In genomic region chr15:70078578-70079417, GRCh38 we compare ENCODE assay signal across 1 cellular context.
TF ChIP-seq lines count a peak whose summit lies in the region.

No MANE protein-coding gene starts in this region.

TF ChIP-seq in HepG2, 621 proteins besides CTCF, POLR2A, EP300 and RAD21 (continued from another document and continues in another):
- TF ChIP-seq, protein P1, sequence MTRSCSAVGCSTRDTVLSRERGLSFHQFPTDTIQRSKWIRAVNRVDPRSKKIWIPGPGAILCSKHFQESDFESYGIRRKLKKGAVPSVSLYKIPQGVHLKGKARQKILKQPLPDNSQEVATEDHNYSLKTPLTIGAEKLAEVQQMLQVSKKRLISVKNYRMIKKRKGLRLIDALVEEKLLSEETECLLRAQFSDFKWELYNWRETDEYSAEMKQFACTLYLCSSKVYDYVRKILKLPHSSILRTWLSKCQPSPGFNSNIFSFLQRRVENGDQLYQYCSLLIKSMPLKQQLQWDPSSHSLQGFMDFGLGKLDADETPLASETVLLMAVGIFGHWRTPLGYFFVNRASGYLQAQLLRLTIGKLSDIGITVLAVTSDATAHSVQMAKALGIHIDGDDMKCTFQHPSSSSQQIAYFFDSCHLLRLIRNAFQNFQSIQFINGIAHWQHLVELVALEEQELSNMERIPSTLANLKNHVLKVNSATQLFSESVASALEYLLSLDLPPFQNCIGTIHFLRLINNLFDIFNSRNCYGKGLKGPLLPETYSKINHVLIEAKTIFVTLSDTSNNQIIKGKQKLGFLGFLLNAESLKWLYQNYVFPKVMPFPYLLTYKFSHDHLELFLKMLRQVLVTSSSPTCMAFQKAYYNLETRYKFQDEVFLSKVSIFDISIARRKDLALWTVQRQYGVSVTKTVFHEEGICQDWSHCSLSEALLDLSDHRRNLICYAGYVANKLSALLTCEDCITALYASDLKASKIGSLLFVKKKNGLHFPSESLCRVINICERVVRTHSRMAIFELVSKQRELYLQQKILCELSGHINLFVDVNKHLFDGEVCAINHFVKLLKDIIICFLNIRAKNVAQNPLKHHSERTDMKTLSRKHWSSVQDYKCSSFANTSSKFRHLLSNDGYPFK (CRISPR knock-in tag; IDR thresholded peaks at IDR 0.05; ENCODE audit: borderline replicate concordance): peak; percentile 78; the same call in 1 of the 2 replicates
- TF ChIP-seq KLF11 (CRISPR knock-in tag; IDR thresholded peaks at IDR 0.05) (peak; percentile 75; the same call in 1 of the 2 replicates), REXO4 (CRISPR knock-in tag; IDR thresholded peaks at IDR 0.05; ENCODE audit: borderline replicate concordance) (no peak), HMG20A (CRISPR knock-in tag; IDR thresholded peaks at IDR 0.05; ENCODE audit: borderline replicate concordance) (peak; percentile 75), ZBTB7B (CRISPR knock-in tag; IDR thresholded peaks at IDR 0.05) (peak; percentile 44; the same call in 1 of the 2 replicates), FIP1L1 (IDR thresholded peaks at IDR 0.05; ENCODE audit: borderline replicate concordance, insufficient read depth, low read depth, low read length) (no peak), ATF7-NPFF (CRISPR knock-in tag; IDR thresholded peaks at IDR 0.05; ENCODE audit: low read depth) (0 out of 2 replicates have a peak, but pooled peaks have one; percentile 21), KDM4B (CRISPR knock-in tag; IDR thresholded peaks at IDR 0.05) (0 out of 2 replicates have a peak, but pooled peaks have one; percentile 43), REST (IDR thresholded peaks at IDR 0.05; ENCODE audit: borderline replicate concordance in 1 of 2, low read depth in 1 of 2, low read length in 2 of 2) (no peak), HOMEZ (CRISPR knock-in tag; IDR thresholded peaks at IDR 0.05; ENCODE audit: low read depth) (peak; percentile 45; the same call in 1 of the 2 replicates), PHF21A (CRISPR knock-in tag; IDR thresholded peaks at IDR 0.05) (peak; percentile 95), PTBP1 (IDR thresholded peaks at IDR 0.05; ENCODE audit: low read depth, low read length, poor library complexity, severe bottlenecking) (no peak), POGZ (CRISPR knock-in tag; IDR thresholded peaks at IDR 0.05) (peak; percentile 81), RERE (CRISPR knock-in tag; IDR thresholded peaks at IDR 0.05; ENCODE audit: low read depth) (peak; percentile 91), MED13 (CRISPR knock-in tag; IDR thresholded peaks at IDR 0.05) (peak; percentile 53; the same call in 1 of the 2 replicates), ZNF558 (CRISPR knock-in tag; IDR thresholded peaks at IDR 0.05; ENCODE audit: borderline replicate concordance) (no peak), TEAD3 (CRISPR knock-in tag; optimal IDR thresholded peaks at IDR 0.05; ENCODE audit: borderline replicate concordance) (peak; percentile 64), ZNF292 (CRISPR knock-in tag; IDR thresholded peaks at IDR 0.05; ENCODE audit: borderline replicate concordance, low read depth) (peak; percentile 65), STAG1 (CRISPR knock-in tag; IDR thresholded peaks at IDR 0.05) (no peak; the same call in 1 of the 2 replicates), NKX3-1 (CRISPR knock-in tag; IDR thresholded peaks at IDR 0.05) (no peak), ZNF460 (CRISPR knock-in tag; IDR thresholded peaks at IDR 0.05; ENCODE audit: borderline replicate concordance) (peak; percentile 13; the same call in 1 of the 2 replicates), FOXC1 (CRISPR knock-in tag; IDR thresholded peaks at IDR 0.05; ENCODE audit: borderline replicate concordance) (peak; percentile 50; the same call in 1 of the 2 replicates), SAFB2 (CRISPR knock-in tag; IDR thresholded peaks at IDR 0.05; ENCODE audit: borderline replicate concordance, low read depth) (peak; percentile 46; the same call in 1 of the 2 replicates), ZEB1 (IDR thresholded peaks at IDR 0.05; ENCODE audit: insufficient replicate concordance, low read depth) (peak; percentile 47), ATF1 (CRISPR knock-in tag; IDR thresholded peaks at IDR 0.05) (0 out of 2 replicates have a peak, but pooled peaks have one; percentile 39), FOXJ3 (CRISPR knock-in tag; IDR thresholded peaks at IDR 0.05; ENCODE audit: borderline replicate concordance) (peak; percentile 50; the same call in 1 of the 2 replicates), ZNF253 (CRISPR knock-in tag; IDR thresholded peaks at IDR 0.05; ENCODE audit: borderline replicate concordance) (0 out of 2 replicates have a peak, but pooled peaks have one; percentile 36), ZNF768 (CRISPR knock-in tag; IDR thresholded peaks at IDR 0.05) (0 out of 2 replicates have a peak, but pooled peaks have one; percentile 24), ZFX (CRISPR knock-in tag; IDR thresholded peaks at IDR 0.05; ENCODE audit: low read depth) (peak; percentile 57; the same call in 1 of the 2 replicates), NFKBIZ (CRISPR knock-in tag; IDR thresholded peaks at IDR 0.05) (peak; percentile 5; the same call in 1 of the 2 replicates)
- TF ChIP-seq, protein P2, sequence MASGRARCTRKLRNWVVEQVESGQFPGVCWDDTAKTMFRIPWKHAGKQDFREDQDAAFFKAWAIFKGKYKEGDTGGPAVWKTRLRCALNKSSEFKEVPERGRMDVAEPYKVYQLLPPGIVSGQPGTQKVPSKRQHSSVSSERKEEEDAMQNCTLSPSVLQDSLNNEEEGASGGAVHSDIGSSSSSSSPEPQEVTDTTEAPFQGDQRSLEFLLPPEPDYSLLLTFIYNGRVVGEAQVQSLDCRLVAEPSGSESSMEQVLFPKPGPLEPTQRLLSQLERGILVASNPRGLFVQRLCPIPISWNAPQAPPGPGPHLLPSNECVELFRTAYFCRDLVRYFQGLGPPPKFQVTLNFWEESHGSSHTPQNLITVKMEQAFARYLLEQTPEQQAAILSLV (CRISPR knock-in tag; IDR thresholded peaks at IDR 0.05; ENCODE audit: borderline replicate concordance): peak; percentile 38
- TF ChIP-seq, protein P3, sequence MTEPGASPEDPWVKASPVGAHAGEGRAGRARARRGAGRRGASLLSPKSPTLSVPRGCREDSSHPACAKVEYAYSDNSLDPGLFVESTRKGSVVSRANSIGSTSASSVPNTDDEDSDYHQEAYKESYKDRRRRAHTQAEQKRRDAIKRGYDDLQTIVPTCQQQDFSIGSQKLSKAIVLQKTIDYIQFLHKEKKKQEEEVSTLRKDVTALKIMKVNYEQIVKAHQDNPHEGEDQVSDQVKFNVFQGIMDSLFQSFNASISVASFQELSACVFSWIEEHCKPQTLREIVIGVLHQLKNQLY (CRISPR knock-in tag; IDR thresholded peaks at IDR 0.05): peak; percentile 93
- TF ChIP-seq, protein P4, sequence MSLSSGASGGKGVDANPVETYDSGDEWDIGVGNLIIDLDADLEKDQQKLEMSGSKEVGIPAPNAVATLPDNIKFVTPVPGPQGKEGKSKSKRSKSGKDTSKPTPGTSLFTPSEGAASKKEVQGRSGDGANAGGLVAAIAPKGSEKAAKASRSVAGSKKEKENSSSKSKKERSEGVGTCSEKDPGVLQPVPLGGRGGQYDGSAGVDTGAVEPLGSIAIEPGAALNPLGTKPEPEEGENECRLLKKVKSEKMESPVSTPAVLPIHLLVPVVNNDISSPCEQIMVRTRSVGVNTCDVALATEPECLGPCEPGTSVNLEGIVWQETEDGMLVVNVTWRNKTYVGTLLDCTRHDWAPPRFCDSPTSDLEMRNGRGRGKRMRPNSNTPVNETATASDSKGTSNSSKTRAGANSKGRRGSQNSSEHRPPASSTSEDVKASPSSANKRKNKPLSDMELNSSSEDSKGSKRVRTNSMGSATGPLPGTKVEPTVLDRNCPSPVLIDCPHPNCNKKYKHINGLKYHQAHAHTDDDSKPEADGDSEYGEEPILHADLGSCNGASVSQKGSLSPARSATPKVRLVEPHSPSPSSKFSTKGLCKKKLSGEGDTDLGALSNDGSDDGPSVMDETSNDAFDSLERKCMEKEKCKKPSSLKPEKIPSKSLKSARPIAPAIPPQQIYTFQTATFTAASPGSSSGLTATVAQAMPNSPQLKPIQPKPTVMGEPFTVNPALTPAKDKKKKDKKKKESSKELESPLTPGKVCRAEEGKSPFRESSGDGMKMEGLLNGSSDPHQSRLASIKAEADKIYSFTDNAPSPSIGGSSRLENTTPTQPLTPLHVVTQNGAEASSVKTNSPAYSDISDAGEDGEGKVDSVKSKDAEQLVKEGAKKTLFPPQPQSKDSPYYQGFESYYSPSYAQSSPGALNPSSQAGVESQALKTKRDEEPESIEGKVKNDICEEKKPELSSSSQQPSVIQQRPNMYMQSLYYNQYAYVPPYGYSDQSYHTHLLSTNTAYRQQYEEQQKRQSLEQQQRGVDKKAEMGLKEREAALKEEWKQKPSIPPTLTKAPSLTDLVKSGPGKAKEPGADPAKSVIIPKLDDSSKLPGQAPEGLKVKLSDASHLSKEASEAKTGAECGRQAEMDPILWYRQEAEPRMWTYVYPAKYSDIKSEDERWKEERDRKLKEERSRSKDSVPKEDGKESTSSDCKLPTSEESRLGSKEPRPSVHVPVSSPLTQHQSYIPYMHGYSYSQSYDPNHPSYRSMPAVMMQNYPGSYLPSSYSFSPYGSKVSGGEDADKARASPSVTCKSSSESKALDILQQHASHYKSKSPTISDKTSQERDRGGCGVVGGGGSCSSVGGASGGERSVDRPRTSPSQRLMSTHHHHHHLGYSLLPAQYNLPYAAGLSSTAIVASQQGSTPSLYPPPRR (CRISPR knock-in tag; IDR thresholded peaks at IDR 0.05; ENCODE audit: borderline replicate concordance): peak; percentile 98
